9 cellular contexts compared by ENCODE assay signal in the genomic region with DNA sequence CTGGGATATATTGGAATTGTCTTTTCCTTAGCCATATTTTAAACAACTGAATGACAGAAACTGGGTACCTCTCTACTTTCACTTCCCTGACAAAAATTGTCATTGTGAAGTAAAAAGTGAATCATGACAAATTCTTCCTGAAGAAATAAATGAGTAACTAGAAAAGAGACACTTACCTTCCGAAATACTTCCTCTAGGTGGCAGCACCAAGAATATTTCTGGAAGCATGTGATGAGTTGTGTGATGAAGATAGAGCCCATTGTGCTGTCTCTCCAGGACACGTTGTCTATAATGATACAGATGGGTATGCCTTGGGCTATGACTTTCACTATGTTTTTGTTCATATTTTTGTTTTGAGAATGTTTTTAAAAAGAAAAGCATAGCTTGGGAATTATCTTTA. TPM values are rescaled to one million over a fixed set of nuclear protein-coding genes. Genes with fewer than 3 reads are reported as not detected.
DNase-seq lines count a peak whose midpoint lies in the region; ATAC-seq and TF ChIP-seq lines count a peak whose summit lies in the region.
"Had no signal": no experiment of that assay in that cellular context is flagged by ENCODE, and none has a peak within 500 bp of the region (broad histone marks: within the 10 kb centered on the region; RNA-seq: fewer than 3 reads in every experiment).

No MANE protein-coding gene starts in this region.

- H3K79me2 ChIP-seq in fibroblast of lung (ENCODE audit: control insufficient read depth, insufficient read depth, low read length), result no peaks in the 10 kb centered on the region

- H3K27ac ChIP-seq in left ventricle myocardium inferior (replicated peaks) (no peak overlapping the region), fibroblast of lung (ENCODE audit: insufficient read depth, low read length) (no peak overlapping the region)
- H3K27ac ChIP-seq: SJCRH30 had no signal

- DNase-seq in left ventricle myocardium inferior (no peak), cardiac septum (ENCODE audit: low spot score) (no peak), fibroblast of lung (ENCODE audit: low read depth in 2 of 2) (peak; percentile 41 to 62), putamen (ENCODE audit: low spot score) (peak; percentile 11), anterior cingulate cortex (lab: John Stamatoyannopoulos, UW) (no peak)

- H2AFZ ChIP-seq in fibroblast of lung (ENCODE audit: low read length), result no peak overlapping the region

- intact Hi-C loops in left ventricle myocardium inferior (cut with micrococcal nuclease) (no loop called here), cardiac septum (cut with DNase I) (no loop called here)

- H3K4me3 ChIP-seq in left ventricle myocardium inferior (no peak overlapping the region), fibroblast of lung (replicated peaks in 1 of 4; ENCODE audit: control extremely low read depth in 1 of 4, insufficient read depth in 1 of 4, low read depth in 3 of 4, low read length in 4 of 4) (no peak overlapping the region)
- H3K4me3 ChIP-seq: SJCRH30 had no signal

- H3K36me3 ChIP-seq in left ventricle myocardium inferior, result peaks cover 83% of the 10 kb centered on the region
- peaks cover 14% of the 10 kb centered on the region for H3K36me3 ChIP-seq in fibroblast of lung (ENCODE audit: control insufficient read depth, insufficient read depth, low read length)
- H3K36me3 ChIP-seq: SJCRH30 had no signal

- H3K9me3 ChIP-seq in left ventricle myocardium inferior (replicated peaks) (no peaks in the 10 kb centered on the region), fibroblast of lung (ENCODE audit: control insufficient read depth, insufficient read depth, low read depth, low read length) (no peaks in the 10 kb centered on the region)
- H3K9me3 ChIP-seq: SJCRH30 had no signal

- H3K4me1 ChIP-seq in left ventricle myocardium inferior (no peaks in the 10 kb centered on the region), fibroblast of lung (ENCODE audit: control insufficient read depth, extremely low read depth, insufficient read depth, low read length) (no peaks in the 10 kb centered on the region)
- H3K4me1 ChIP-seq: SJCRH30 had no signal

- no peak overlapping the region for H3K9ac ChIP-seq in fibroblast of lung (ENCODE audit: insufficient read depth, low read length)

- H3K27me3 ChIP-seq in left ventricle myocardium inferior (ENCODE audit: low read depth) (no peaks in the 10 kb centered on the region), fibroblast of lung (ENCODE audit: control insufficient read depth, insufficient read depth, low read length) (no peaks in the 10 kb centered on the region)
- H3K27me3 ChIP-seq: SJCRH30 had no signal

- no peaks in the 10 kb centered on the region for H4K20me1 ChIP-seq in fibroblast of lung (ENCODE audit: control insufficient read depth, extremely low read depth, insufficient read depth, low read length)

- no peak overlapping the region for H3K4me2 ChIP-seq in fibroblast of lung (ENCODE audit: extremely low read depth, insufficient read depth, low read length)

- ATAC-seq in GM21447 (IDR thresholded peaks at IDR 0.05; ENCODE audit: unreplicated experiment), result peak; percentile 97
- peak; percentile 83 for ATAC-seq in HG03571 (IDR thresholded peaks at IDR 0.05; ENCODE audit: unreplicated experiment)
- peak; percentile 63; the same call in 2 of the 3 replicates for ATAC-seq in SK-N-SH treated with all-trans-retinoic acid at 6 μM for 48 hours

- TF ChIP-seq CTCF in left ventricle myocardium inferior (IDR thresholded peaks at IDR 0.05; ENCODE audit: borderline replicate concordance) (peak; percentile 62), fibroblast of lung (conservative IDR thresholded peaks at IDR 0.05 in 1 of 2, IDR thresholded peaks at IDR 0.05 in 1 of 2; ENCODE audit: low read depth in 1 of 2, low read length in 2 of 2) (peak; percentile 41 to 48)

TF ChIP-seq in SK-N-SH treated with all-trans-retinoic acid at 6 μM for 48 hours, 23 proteins besides CTCF, POLR2A, EP300 and RAD21:
- TF ChIP-seq ZNF70 (CRISPR knock-in tag; IDR thresholded peaks at IDR 0.05), result no peak
- TF ChIP-seq ARNTL (CRISPR knock-in tag; IDR thresholded peaks at IDR 0.05; ENCODE audit: borderline replicate concordance, low read depth), result no peak
- TF ChIP-seq OSR1 (CRISPR knock-in tag; IDR thresholded peaks at IDR 0.05), result no peak
- TF ChIP-seq, protein P1, sequence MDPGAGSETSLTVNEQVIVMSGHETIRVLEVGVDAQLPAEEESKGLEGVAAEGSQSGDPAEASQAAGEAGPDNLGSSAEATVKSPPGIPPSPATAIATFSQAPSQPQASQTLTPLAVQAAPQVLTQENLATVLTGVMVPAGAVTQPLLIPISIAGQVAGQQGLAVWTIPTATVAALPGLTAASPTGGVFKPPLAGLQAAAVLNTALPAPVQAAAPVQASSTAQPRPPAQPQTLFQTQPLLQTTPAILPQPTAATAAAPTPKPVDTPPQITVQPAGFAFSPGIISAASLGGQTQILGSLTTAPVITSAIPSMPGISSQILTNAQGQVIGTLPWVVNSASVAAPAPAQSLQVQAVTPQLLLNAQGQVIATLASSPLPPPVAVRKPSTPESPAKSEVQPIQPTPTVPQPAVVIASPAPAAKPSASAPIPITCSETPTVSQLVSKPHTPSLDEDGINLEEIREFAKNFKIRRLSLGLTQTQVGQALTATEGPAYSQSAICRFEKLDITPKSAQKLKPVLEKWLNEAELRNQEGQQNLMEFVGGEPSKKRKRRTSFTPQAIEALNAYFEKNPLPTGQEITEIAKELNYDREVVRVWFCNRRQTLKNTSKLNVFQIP (CRISPR knock-in tag; IDR thresholded peaks at IDR 0.05; ENCODE audit: borderline replicate concordance, low read depth), result no peak
- no peak for TF ChIP-seq GLIS3 (CRISPR knock-in tag; IDR thresholded peaks at IDR 0.05)
- TF ChIP-seq PPARA (CRISPR knock-in tag; IDR thresholded peaks at IDR 0.05; ENCODE audit: borderline replicate concordance), result no peak
- no peak for TF ChIP-seq RARB (CRISPR knock-in tag; IDR thresholded peaks at IDR 0.05)
- no peak for TF ChIP-seq ZFP30 (CRISPR knock-in tag; IDR thresholded peaks at IDR 0.05)
- TF ChIP-seq TCF4 (CRISPR knock-in tag; IDR thresholded peaks at IDR 0.05; ENCODE audit: borderline replicate concordance), result no peak
- no peak for TF ChIP-seq ISL1 (CRISPR knock-in tag; IDR thresholded peaks at IDR 0.05)
- TF ChIP-seq SNAI2 (CRISPR knock-in tag; IDR thresholded peaks at IDR 0.05), result no peak

RNA-seq across cellular contexts. Expression of a gene that starts 21.5 kb away (rescaled TPM):
- 13.9 TPM for total RNA-seq in left ventricle myocardium inferior
- total RNA-seq in cardiac septum, result 17.1 TPM
- 196 TPM in 2 replicates for total RNA-seq in fibroblast of lung
- polyA plus RNA-seq in fibroblast of lung, result 204 and 217 TPM in 2 replicates
- 115 and 130 TPM in 2 replicates for polyA plus RNA-seq in fibroblast of lung (2012)
- polyA minus RNA-seq in fibroblast of lung (ENCODE audit: low replicate concordance), result 35.3 and 45.2 TPM in 2 replicates

RNA-seq across cellular contexts. Expression of a gene that starts 48.6 kb away (rescaled TPM):
- total RNA-seq in left ventricle myocardium inferior (not detected), cardiac septum (0.35 TPM), fibroblast of lung (0.17 and 0.26 TPM in 2 replicates)
- polyA plus RNA-seq in fibroblast of lung, result 0.09 TPM in 1 of 2 replicates, not detected in the other
- not detected in 2 replicates for polyA plus RNA-seq in fibroblast of lung (2012)
- not detected in 2 replicates for polyA minus RNA-seq in fibroblast of lung (ENCODE audit: low replicate concordance)
- total RNA-seq: SJCRH30 had no signal

Comparison
In these comparisons a context has a peak if more than half of its experiments do, and no peak if none do; other contexts are left out.
1. DNase-seq: peak in fibroblast of lung (2 of 2) and putamen (single experiment); none in left ventricle myocardium inferior (single experiment), cardiac septum (single experiment) and anterior cingulate cortex (0 of 58).
2. RNA of a gene that starts 21.5 kb away (total RNA-seq): 196 TPM in fibroblast of lung; 17.1 TPM in cardiac septum (single experiment) and 13.9 TPM in left ventricle myocardium inferior (single experiment); every median in the first group is over 10 times any median in the second.
3. Peak in every context shown above with its lines, with median percentiles within 50 percentile points of each other: ATAC-seq.